Comparison of ENCODE assay signal across 14 cellular contexts in the genomic region with DNA sequence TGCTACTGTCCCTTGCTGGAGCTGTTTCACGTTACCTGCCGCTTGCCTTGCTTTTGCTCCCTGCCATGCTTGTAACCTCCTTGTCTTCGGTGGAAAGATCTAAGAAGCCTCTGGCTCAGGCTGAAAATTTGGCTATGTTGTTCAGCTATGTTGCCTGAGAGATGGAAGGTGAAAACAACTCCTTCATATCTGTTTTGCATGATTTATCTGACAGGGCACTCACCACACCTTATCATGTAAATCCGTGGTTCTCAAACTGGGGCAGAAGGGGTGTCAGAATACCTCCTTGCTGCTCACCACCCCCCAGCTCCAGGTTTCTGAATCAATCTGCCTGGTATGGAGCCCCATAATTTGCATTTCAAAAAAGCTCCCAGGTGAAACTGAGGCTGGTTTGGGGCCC. TPM values are rescaled to one million over a fixed set of nuclear protein-coding genes. Genes with fewer than 3 reads are reported as not detected.
A peak's percentile ranks its signal among the peaks of the same experiment; 100 is the strongest.
DNase-seq lines count a peak whose midpoint lies in the region; ATAC-seq and TF ChIP-seq lines count a peak whose summit lies in the region.
"Had no signal": no experiment of that assay in that cellular context is flagged by ENCODE, and none has a peak within 500 bp of the region (broad histone marks: within the 10 kb centered on the region; RNA-seq: fewer than 3 reads in every experiment).

No MANE protein-coding gene starts in this region.

- no peak overlapping the region for H4K5ac ChIP-seq in mesendoderm (ENCODE audit: low read length)

- no peak overlapping the region for H4K8ac ChIP-seq in mesendoderm (ENCODE audit: low read depth, low read length)

- no peaks in the 10 kb centered on the region for H3K27me3 ChIP-seq in mesendoderm (ENCODE audit: insufficient read depth, low read length, poor library complexity)
- H3K27me3 ChIP-seq in left ventricle myocardium inferior (ENCODE audit: low read depth) = no peaks in the 10 kb centered on the region
- H3K27me3 ChIP-seq: BLaER1 treated with 17β-estradiol and CSF1 and Interleukin-3, amounts not matched to agents 10 nM and 100 nM had no signal

- H3K27ac ChIP-seq in mesendoderm (ENCODE audit: low read depth, low read length) (no peak overlapping the region), substantia nigra (ENCODE audit: low read depth, low read length, poor library complexity, severe bottlenecking) (no peak overlapping the region), left ventricle myocardium inferior (replicated peaks) (no peak overlapping the region)
- H3K27ac ChIP-seq: 22Rv1; BLaER1 treated with 17β-estradiol and CSF1 and Interleukin-3, amounts not matched to agents 10 nM and 100 nM; GM23248 had no signal

- intact Hi-C loops in left ventricle myocardium inferior (cut with micrococcal nuclease) = no loop called here

- H3K27me3 Mint-ChIP-seq in activated T-cell treated with anti-CD3 and anti-CD28 coated beads, Interleukin-2, amount 50 U/mL, for 24 hours = peaks cover 79% of the 10 kb centered on the region
- H3K27me3 Mint-ChIP-seq in WTC11 (ENCODE audit: low read depth) = peaks cover 24% of the 10 kb centered on the region
- H3K27me3 Mint-ChIP-seq in glutamatergic neuron (ENCODE audit: unreplicated experiment) = peaks cover 11% of the 10 kb centered on the region

- H3K9me3 Mint-ChIP-seq in activated T-cell treated with anti-CD3 and anti-CD28 coated beads, Interleukin-2, amount 50 U/mL, for 24 hours = no peaks in the 10 kb centered on the region
- no peaks in the 10 kb centered on the region; the same call in 1 of the 2 replicates for H3K9me3 Mint-ChIP-seq in WTC11
- H3K9me3 Mint-ChIP-seq in glutamatergic neuron (ENCODE audit: unreplicated experiment) = peaks cover 5% of the 10 kb centered on the region
- H3K9me3 Mint-ChIP-seq: H9 had no signal

- POLR2A ChIA-PET in WTC11 (lab: Charles Lee) = no interaction called here

- H3K79me2 ChIP-seq in mesendoderm (ENCODE audit: control insufficient read depth, insufficient read depth, low read length) = no peaks in the 10 kb centered on the region

- H3K18ac ChIP-seq in mesendoderm (ENCODE audit: low read length) = no peak overlapping the region

- H3K36me3 Mint-ChIP-seq in activated T-cell treated with anti-CD3 and anti-CD28 coated beads, Interleukin-2, amount 50 U/mL, for 24 hours (ENCODE audit: low read depth) = no peaks in the 10 kb centered on the region
- H3K36me3 Mint-ChIP-seq in WTC11 = no peaks in the 10 kb centered on the region; the same call in 1 of the 2 replicates
- no peaks in the 10 kb centered on the region for H3K36me3 Mint-ChIP-seq in glutamatergic neuron (ENCODE audit: unreplicated experiment)
- H3K36me3 Mint-ChIP-seq: CD4-positive, CD25-positive, alpha-beta regulatory T cell had no signal

- H3K4me1 ChIP-seq in mesendoderm (ENCODE audit: control insufficient read depth, low read depth, low read length) = no peaks in the 10 kb centered on the region
- peaks cover 9% of the 10 kb centered on the region for H3K4me1 ChIP-seq in left ventricle myocardium inferior

- no peak overlapping the region for H3K4me2 ChIP-seq in mesendoderm (ENCODE audit: low read length)

- no peak overlapping the region for H3K4ac ChIP-seq in mesendoderm (ENCODE audit: low read depth, low read length)

- no peak for TF ChIP-seq CTCF in left ventricle myocardium inferior (IDR thresholded peaks at IDR 0.05; ENCODE audit: borderline replicate concordance)
- no peak for TF ChIP-seq CTCF in WTC11 (IDR thresholded peaks at IDR 0.05)
- no peak for TF ChIP-seq CTCF in glutamatergic neuron (IDR thresholded peaks at IDR 0.05; ENCODE audit: partially characterized antibody, unreplicated experiment)

- H3K79me1 ChIP-seq in mesendoderm (ENCODE audit: low read length) = no peaks in the 10 kb centered on the region

- no peak overlapping the region for H3K27ac Mint-ChIP-seq in activated T-cell treated with anti-CD3 and anti-CD28 coated beads, Interleukin-2, amount 50 U/mL, for 24 hours
- H3K27ac Mint-ChIP-seq in WTC11 = no peak overlapping the region
- no peak overlapping the region for H3K27ac Mint-ChIP-seq in glutamatergic neuron (ENCODE audit: unreplicated experiment)
- H3K27ac Mint-ChIP-seq: CD4-positive, CD25-positive, alpha-beta regulatory T cell had no signal

- no peak for ATAC-seq in WTC11

- no CpG with 5 or more reads among the region's 4 CpGs for WGBS in mesendoderm (ENCODE audit: extremely low coverage, insufficient coverage, low lambda C conversion rate)

- H3K9ac ChIP-seq in mesendoderm (ENCODE audit: low read length) = no peak overlapping the region
- H3K9ac ChIP-seq: BLaER1 treated with 17β-estradiol and CSF1 and Interleukin-3, amounts not matched to agents 10 nM and 100 nM; GM23248 had no signal

- no peak overlapping the region for H3K4me3 ChIP-seq in mesendoderm (ENCODE audit: low read length)
- H3K4me3 ChIP-seq in left ventricle myocardium inferior = no peak overlapping the region
- H3K4me3 ChIP-seq: BLaER1 treated with 17β-estradiol and CSF1 and Interleukin-3, amounts not matched to agents 10 nM and 100 nM; GM23248 had no signal

- no peak overlapping the region for H3K4me3 Mint-ChIP-seq in activated T-cell treated with anti-CD3 and anti-CD28 coated beads, Interleukin-2, amount 50 U/mL, for 24 hours
- H3K4me3 Mint-ChIP-seq in WTC11 = no peak overlapping the region
- no peak overlapping the region for H3K4me3 Mint-ChIP-seq in glutamatergic neuron (ENCODE audit: unreplicated experiment)
- H3K4me3 Mint-ChIP-seq: CD4-positive, CD25-positive, alpha-beta regulatory T cell; H9 had no signal

- no peaks in the 10 kb centered on the region for H3K4me1 Mint-ChIP-seq in activated T-cell treated with anti-CD3 and anti-CD28 coated beads, Interleukin-2, amount 50 U/mL, for 24 hours (ENCODE audit: low read depth)
- H3K4me1 Mint-ChIP-seq in WTC11 (peaks cover 67% of the 10 kb centered on the region), glutamatergic neuron (ENCODE audit: low read depth, unreplicated experiment) (peaks cover 16% of the 10 kb centered on the region)
- H3K4me1 Mint-ChIP-seq: CD4-positive, CD25-positive, alpha-beta regulatory T cell had no signal

- H2BK120ac ChIP-seq in mesendoderm (ENCODE audit: low read depth, low read length) = no peak overlapping the region

- peak; percentile 7 for DNase-seq in activated T-cell treated with anti-CD3 and anti-CD28 coated beads, Interleukin-2, amount 50 U/mL, for 24 hours
- DNase-seq in activated T-cell treated with anti-CD3 and anti-CD28 coated beads, Interleukin-2, amount 50 U/mL, for 1 hour = no peak
- DNase-seq in mesendoderm = no peak
- no peak for DNase-seq in substantia nigra (lab: John Stamatoyannopoulos, UW)
- no peak for DNase-seq in left ventricle myocardium inferior
- no peak for DNase-seq in WTC11 (ENCODE audit: low spot score)
- DNase-seq in glutamatergic neuron = no peak
- DNase-seq: CD4-positive, CD25-positive, alpha-beta regulatory T cell; DMS 273 treated with DMSO at 0.1 percent for 48 hours; GM23248; H9 had no signal

- no peak overlapping the region for H2BK5ac ChIP-seq in mesendoderm (ENCODE audit: low read length)

- CTCF ChIA-PET in WTC11 (lab: Charles Lee) = interaction anchor here (1.0 to 6.0 kb wide), 9 partner anchors 12 to 353 kb away, joined by 3 to 46 read pairs (median 4); no protein-coding TSS in a partner anchor

- H3K36me3 ChIP-seq in mesendoderm (ENCODE audit: control insufficient read depth, insufficient read depth, low read length) (no peaks in the 10 kb centered on the region), left ventricle myocardium inferior (no peaks in the 10 kb centered on the region)
- H3K36me3 ChIP-seq: BLaER1 treated with 17β-estradiol and CSF1 and Interleukin-3, amounts not matched to agents 10 nM and 100 nM had no signal

- peak; percentile 28; the same call in 1 of the 2 replicates for TF ChIP-seq POLR2A in Raji (IDR thresholded peaks at IDR 0.05; ENCODE audit: insufficient read depth, low read depth, low read length)

- no peak overlapping the region for H2AK5ac ChIP-seq in mesendoderm (ENCODE audit: low read length)

- H2BK15ac ChIP-seq in mesendoderm (replicated peaks; ENCODE audit: low read depth) = no peak overlapping the region

- no peak overlapping the region for H3K23ac ChIP-seq in mesendoderm (ENCODE audit: low read length)

- H3K9me3 ChIP-seq in left ventricle myocardium inferior (replicated peaks) = no peaks in the 10 kb centered on the region
- H3K9me3 ChIP-seq: BLaER1 treated with 17β-estradiol and CSF1 and Interleukin-3, amounts not matched to agents 10 nM and 100 nM had no signal

- peak overlapping the region; percentile 1 for H3K56ac ChIP-seq in mesendoderm (ENCODE audit: low read length)

TF ChIP-seq in WTC11, 78 proteins besides CTCF, POLR2A, EP300 and RAD21 (continues in another document):
- TF ChIP-seq GRHL2 (CRISPR knock-in tag; IDR thresholded peaks at IDR 0.05; ENCODE audit: insufficient replicate concordance, severe bottlenecking) (no peak), SMAD3 (CRISPR knock-in tag; IDR thresholded peaks at IDR 0.05; ENCODE audit: borderline replicate concordance) (no peak), TEAD4 (CRISPR knock-in tag; IDR thresholded peaks at IDR 0.05) (no peak), ESRRA (CRISPR knock-in tag; IDR thresholded peaks at IDR 0.05; ENCODE audit: borderline replicate concordance) (no peak), EMX1 (CRISPR knock-in tag; IDR thresholded peaks at IDR 0.05) (no peak), RELA (CRISPR knock-in tag; IDR thresholded peaks at IDR 0.05; ENCODE audit: borderline replicate concordance) (no peak), ZNF232 (CRISPR knock-in tag; IDR thresholded peaks at IDR 0.05) (no peak), NFE2L1 (CRISPR knock-in tag; IDR thresholded peaks at IDR 0.05) (no peak), IRF2 (CRISPR knock-in tag; IDR thresholded peaks at IDR 0.05; ENCODE audit: borderline replicate concordance, low read depth) (no peak)
- TF ChIP-seq, protein P1, sequence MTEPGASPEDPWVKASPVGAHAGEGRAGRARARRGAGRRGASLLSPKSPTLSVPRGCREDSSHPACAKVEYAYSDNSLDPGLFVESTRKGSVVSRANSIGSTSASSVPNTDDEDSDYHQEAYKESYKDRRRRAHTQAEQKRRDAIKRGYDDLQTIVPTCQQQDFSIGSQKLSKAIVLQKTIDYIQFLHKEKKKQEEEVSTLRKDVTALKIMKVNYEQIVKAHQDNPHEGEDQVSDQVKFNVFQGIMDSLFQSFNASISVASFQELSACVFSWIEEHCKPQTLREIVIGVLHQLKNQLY (CRISPR knock-in tag; IDR thresholded peaks at IDR 0.05) = no peak

RNA-seq across cellular contexts. Expression of gene CORO2B, which starts 6.5 kb away (rescaled TPM):
- polyA plus RNA-seq in mesendoderm (2013, experiment 1 of 2) = 1.9 TPM
- 1.8 TPM for polyA plus RNA-seq in mesendoderm (2013, experiment 2 of 2)
- total RNA-seq in left ventricle myocardium inferior (5.0 TPM), WTC11 (2021) (3.5 to 4.9 TPM (median 3.6 TPM) in 3 replicates), glutamatergic neuron (ENCODE audit: unreplicated experiment) (16.3 TPM)
- total RNA-seq: CD4-positive, CD25-positive, alpha-beta regulatory T cell had no signal
- polyA plus RNA-seq: CD4-positive, CD25-positive, alpha-beta regulatory T cell had no signal
